ENCODE assay signal across 16 cellular contexts in the genomic region with DNA sequence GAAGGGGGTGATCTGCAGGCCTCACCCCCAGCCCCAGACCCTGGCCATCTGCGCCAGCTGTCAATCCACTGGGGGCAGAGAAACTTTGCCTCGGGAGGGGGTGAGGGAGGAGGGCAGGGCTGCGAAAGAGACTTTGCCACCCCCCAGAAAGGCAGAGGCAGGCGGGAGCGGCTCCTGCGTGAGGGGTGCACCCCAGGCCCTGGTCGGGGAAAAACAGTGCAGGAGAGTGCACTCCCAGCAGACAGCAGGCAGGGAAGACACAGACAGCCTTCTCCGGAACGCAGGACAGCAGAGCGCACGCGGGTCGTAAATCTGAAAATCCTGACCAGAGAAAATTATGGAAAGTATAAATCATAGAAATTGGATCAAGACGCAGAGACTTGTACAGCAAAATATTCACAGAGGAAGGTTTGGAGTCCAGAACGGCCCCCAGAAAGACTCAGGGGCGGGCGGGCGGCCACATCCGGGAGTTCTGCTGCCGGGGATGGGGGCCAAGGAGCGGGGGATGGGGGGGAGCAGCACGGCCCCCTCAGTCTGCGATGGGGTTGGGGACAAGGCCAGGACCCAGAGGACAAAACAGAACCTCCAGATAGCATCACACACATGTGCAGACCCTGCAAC. TPM values are rescaled to one million over a fixed set of nuclear protein-coding genes. Genes with fewer than 3 reads are reported as not detected.
A peak's percentile ranks its signal among the peaks of the same experiment; 100 is the strongest.
DNase-seq lines count a peak whose midpoint lies in the region; ATAC-seq and TF ChIP-seq lines count a peak whose summit lies in the region.
"Had no signal": no experiment of that assay in that cellular context is flagged by ENCODE, and none has a peak within 500 bp of the region (broad histone marks: within the 10 kb centered on the region; RNA-seq: fewer than 3 reads in every experiment).

No MANE protein-coding gene starts in this region.

- no peak overlapping the region for H3K4me3 ChIP-seq in uterus

- H3K9me3 Mint-ChIP-seq in activated naive CD4-positive, alpha-beta T cell treated with anti-CD3 and anti-CD28 coated beads, Interleukin-2, amount 10 ng/mL, durations not matched to agents 7 days and 5 days = no peaks in the 10 kb centered on the region
- H3K9me3 Mint-ChIP-seq in brain = peaks cover 0 to 7% (median 0%) of the 10 kb centered on the region in 5 experiments
- no peaks in the 10 kb centered on the region for H3K9me3 Mint-ChIP-seq in natural killer cell treated with Interleukin-12 subunit alpha and Interleukin-12 subunit beta and Interleukin-15 and Interleukin-18, amount 100 ng/mL, for 72 hours
- H3K9me3 Mint-ChIP-seq: T-helper 1 cell treated with Interleukin-12 subunit alpha and Interleukin-12 subunit beta and Interleukin-4 antibody, amounts not matched to agents 30 μg/mL and 1 μg/mL, for 36 hours had no signal

- H3K4me3 Mint-ChIP-seq in activated naive CD4-positive, alpha-beta T cell treated with anti-CD3 and anti-CD28 coated beads, Interleukin-2, amount 10 ng/mL, durations not matched to agents 7 days and 5 days = no peak overlapping the region
- H3K4me3 Mint-ChIP-seq in brain = peak overlapping the region in 1 of 5 experiments; percentile 57
- no peak overlapping the region for H3K4me3 Mint-ChIP-seq in natural killer cell treated with Interleukin-12 subunit alpha and Interleukin-12 subunit beta and Interleukin-15 and Interleukin-18, amount 100 ng/mL, for 72 hours
- H3K4me3 Mint-ChIP-seq: T-helper 1 cell treated with Interleukin-12 subunit alpha and Interleukin-12 subunit beta and Interleukin-4 antibody, amounts not matched to agents 30 μg/mL and 1 μg/mL, for 36 hours had no signal

- no peaks in the 10 kb centered on the region for H3K36me3 Mint-ChIP-seq in activated naive CD4-positive, alpha-beta T cell treated with anti-CD3 and anti-CD28 coated beads, Interleukin-2, amount 10 ng/mL, durations not matched to agents 7 days and 5 days
- no peaks in the 10 kb centered on the region for H3K36me3 Mint-ChIP-seq in brain
- H3K36me3 Mint-ChIP-seq in natural killer cell treated with Interleukin-12 subunit alpha and Interleukin-12 subunit beta and Interleukin-15 and Interleukin-18, amount 100 ng/mL, for 72 hours = no peaks in the 10 kb centered on the region

- H3K27me3 ChIP-seq in uterus = no peaks in the 10 kb centered on the region

- intact Hi-C loops in uterus (cut with DNase I; ENCODE audit: low total_unique reads) = no loop called here

- TF ChIP-seq CTCF in brain (conservative IDR thresholded peaks at IDR 0.05) (no peak), uterus (IDR thresholded peaks at IDR 0.05) (no peak)

- no peak overlapping the region for H3K27ac Mint-ChIP-seq in activated naive CD4-positive, alpha-beta T cell treated with anti-CD3 and anti-CD28 coated beads, Interleukin-2, amount 10 ng/mL, durations not matched to agents 7 days and 5 days
- H3K27ac Mint-ChIP-seq in brain = peak overlapping the region; percentile 38 to 88 (median 59)
- H3K27ac Mint-ChIP-seq in natural killer cell treated with Interleukin-12 subunit alpha and Interleukin-12 subunit beta and Interleukin-15 and Interleukin-18, amount 100 ng/mL, for 72 hours = no peak overlapping the region

- no peaks in the 10 kb centered on the region for H3K36me3 ChIP-seq in uterus

- peak; percentile 27 for DNase-seq in activated naive CD4-positive, alpha-beta T cell treated with anti-CD3 and anti-CD28 coated beads, Interleukin-2, amount 10 ng/mL, durations not matched to agents 7 days and 5 days
- DNase-seq in activated naive CD4-positive, alpha-beta T cell (lab: John Stamatoyannopoulos, UW) = no peak
- DNase-seq in natural killer cell treated with Interleukin-12 subunit alpha and Interleukin-12 subunit beta and Interleukin-15 and Interleukin-18, amount 100 ng/mL, for 72 hours (ENCODE audit: low spot score) = peak; percentile 41
- peak in 1 of 2 donors; percentile 66 for DNase-seq in uterus
- no peak for DNase-seq in islet precursor cell
- DNase-seq: AML-193, KBM-7, NCI-H2171, substantia nigra had no signal

- no peaks in the 10 kb centered on the region for H3K9me3 ChIP-seq in uterus

- no peak for TF ChIP-seq POLR2A in uterus (IDR thresholded peaks at IDR 0.05)

- peaks cover 4% of the 10 kb centered on the region for H3K4me1 Mint-ChIP-seq in activated naive CD4-positive, alpha-beta T cell treated with anti-CD3 and anti-CD28 coated beads, Interleukin-2, amount 10 ng/mL, durations not matched to agents 7 days and 5 days
- H3K4me1 Mint-ChIP-seq in brain = peaks cover 36% of the 10 kb centered on the region
- peaks cover 11 to 12% of the 10 kb centered on the region in 2 donors for H3K4me1 Mint-ChIP-seq in natural killer cell treated with Interleukin-12 subunit alpha and Interleukin-12 subunit beta and Interleukin-15 and Interleukin-18, amount 100 ng/mL, for 72 hours (ENCODE audit: low read depth in 2 of 2)

- CTCF ChIA-PET in activated naive CD4-positive, alpha-beta T cell treated with anti-CD3 and anti-CD28 coated beads, Interleukin-2, amount 10 ng/mL, durations not matched to agents 7 days and 5 days (lab: Charles Lee) = no interaction called here

- peaks cover 15% of the 10 kb centered on the region for H3K27me3 Mint-ChIP-seq in activated naive CD4-positive, alpha-beta T cell treated with anti-CD3 and anti-CD28 coated beads, Interleukin-2, amount 10 ng/mL, durations not matched to agents 7 days and 5 days
- no peaks in the 10 kb centered on the region for H3K27me3 Mint-ChIP-seq in brain
- H3K27me3 Mint-ChIP-seq in natural killer cell treated with Interleukin-12 subunit alpha and Interleukin-12 subunit beta and Interleukin-15 and Interleukin-18, amount 100 ng/mL, for 72 hours = no peaks in the 10 kb centered on the region

- peaks cover 0 to 5% of the 10 kb centered on the region in 2 donors for H3K4me1 ChIP-seq in uterus

- H3K27ac ChIP-seq in uterus = peak overlapping the region; percentile 38 to 46

- no peak for ATAC-seq in natural killer cell treated with Interleukin-12 subunit alpha and Interleukin-12 subunit beta and Interleukin-15 and Interleukin-18, amount 100 ng/mL, for 72 hours
- ATAC-seq in GM18873 (IDR thresholded peaks at IDR 0.05; ENCODE audit: low FRiP score, unreplicated experiment) = no peak
- ATAC-seq in HG03025 (IDR thresholded peaks at IDR 0.05; ENCODE audit: low FRiP score, unreplicated experiment) = no peak
- ATAC-seq: HCT116 had no signal

RNA-seq across cellular contexts. Expression of a gene that starts 8.0 kb away (rescaled TPM):
- 66.2 TPM for polyA plus RNA-seq in brain (ENCODE audit: insufficient read depth, low read depth, low replicate concordance)
- 10 to 100 TPM; 81.3 to 89.7 TPM for total RNA-seq in natural killer cell treated with Interleukin-12 subunit alpha and Interleukin-12 subunit beta and Interleukin-15 and Interleukin-18, amount 100 ng/mL, for 72 hours
- 100 to 1,000 TPM in 2 of 4 donors, 10 to 100 TPM in 2; 36.7 to 196 (median 101) TPM for total RNA-seq in uterus

RNA-seq across cellular contexts. Expression of a gene that starts 19.6 kb away (rescaled TPM):
- 0.58 TPM for polyA plus RNA-seq in brain (ENCODE audit: insufficient read depth, low read depth, low replicate concordance)
- under 1 TPM in 1 of 2 donors, not detected in 1; 0.33 TPM for total RNA-seq in natural killer cell treated with Interleukin-12 subunit alpha and Interleukin-12 subunit beta and Interleukin-15 and Interleukin-18, amount 100 ng/mL, for 72 hours
- 10 to 100 TPM in 2 of 4 donors, 1 to 10 TPM in 1, not detected in 1; 3.2 to 60.6 (median 29.3) TPM for total RNA-seq in uterus
- total RNA-seq: endothelial cell of umbilical vein had no signal
- polyA plus RNA-seq: endothelial cell of umbilical vein, neural cell had no signal

RNA-seq across cellular contexts. Expression of a gene that starts 47.4 kb away (rescaled TPM):
- not detected for polyA plus RNA-seq in brain (ENCODE audit: insufficient read depth, low read depth, low replicate concordance)
- not detected for total RNA-seq in natural killer cell treated with Interleukin-12 subunit alpha and Interleukin-12 subunit beta and Interleukin-15 and Interleukin-18, amount 100 ng/mL, for 72 hours
- total RNA-seq in uterus = not detected
- total RNA-seq: endothelial cell of umbilical vein had no signal
- polyA plus RNA-seq: endothelial cell of umbilical vein, neural cell had no signal

RNA-seq across cellular contexts. Expression of a gene that starts 58.5 kb away (rescaled TPM):
- 11.2 TPM for polyA plus RNA-seq in brain (ENCODE audit: insufficient read depth, low read depth, low replicate concordance)
- not detected for total RNA-seq in natural killer cell treated with Interleukin-12 subunit alpha and Interleukin-12 subunit beta and Interleukin-15 and Interleukin-18, amount 100 ng/mL, for 72 hours
- total RNA-seq in uterus = 1,000 to 10,000 TPM in 1 of 4 donors, 100 to 1,000 TPM in 3; 260 to 3,028 (median 463) TPM
- polyA plus RNA-seq: neural cell had no signal

Comparison
In these comparisons a context has a peak if more than half of its experiments do, and no peak if none do; other contexts are left out.
1. DNase-seq: peak in activated naive CD4-positive, alpha-beta T cell treated with anti-CD3 and anti-CD28 coated beads, Interleukin-2, amount 10 ng/mL, durations not matched to agents 7 days and 5 days (single experiment) and natural killer cell treated with Interleukin-12 subunit alpha and Interleukin-12 subunit beta and Interleukin-15 and Interleukin-18, amount 100 ng/mL, for 72 hours (single experiment); none in activated naive CD4-positive, alpha-beta T cell (0 of 4) and islet precursor cell (single experiment).
2. H3K27ac Mint-ChIP-seq: peak in brain (5 of 5); none in activated naive CD4-positive, alpha-beta T cell treated with anti-CD3 and anti-CD28 coated beads, Interleukin-2, amount 10 ng/mL, durations not matched to agents 7 days and 5 days (single experiment) and natural killer cell treated with Interleukin-12 subunit alpha and Interleukin-12 subunit beta and Interleukin-15 and Interleukin-18, amount 100 ng/mL, for 72 hours (0 of 2).